ENCODE assay signal across 8 cellular contexts in the genomic region with DNA sequence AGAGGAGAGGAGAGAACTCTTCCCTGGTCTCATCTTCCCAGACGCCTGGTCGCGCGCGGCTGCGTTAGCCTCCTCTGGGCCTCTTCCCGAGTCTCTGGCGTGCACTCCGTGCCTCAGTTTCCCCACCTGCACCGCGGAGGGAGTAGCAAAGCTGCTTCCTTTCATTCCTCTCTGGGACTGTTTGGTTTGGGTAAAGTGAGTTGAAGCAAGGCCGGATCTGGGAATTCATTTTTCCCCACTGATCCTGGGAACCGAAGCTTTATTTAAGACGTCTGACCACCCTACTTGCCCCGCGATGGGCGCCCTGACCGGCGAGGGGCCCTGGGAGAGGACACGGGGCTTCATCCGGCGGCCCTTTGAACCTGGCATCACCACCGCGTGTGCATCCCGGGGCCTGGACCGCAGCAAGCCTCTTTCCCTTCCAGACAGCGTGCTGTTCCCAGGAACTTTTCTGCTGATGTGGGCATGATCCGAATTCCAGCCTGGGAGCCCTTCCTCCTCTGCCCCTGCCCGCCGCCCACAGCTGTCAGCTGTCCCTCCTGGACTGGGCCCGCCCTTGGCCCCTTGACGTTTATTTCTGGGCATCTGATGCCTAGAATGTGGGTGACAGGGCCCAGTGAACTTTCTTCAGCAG. TPM values are rescaled to one million over a fixed set of nuclear protein-coding genes. Genes with fewer than 3 reads are reported as not detected.
DNase-seq lines count a peak whose midpoint lies in the region; ATAC-seq and TF ChIP-seq lines count a peak whose summit lies in the region.

No MANE protein-coding gene starts in this region.

- peak; percentile 14 for ATAC-seq in left lung

- H3K27ac ChIP-seq in brain microvascular endothelial cell: no peak overlapping the region
- H3K27ac ChIP-seq in left lung: peak overlapping the region in 1 of 2 donors; percentile 41
- H3K27ac ChIP-seq in testis: peak overlapping the region; percentile 66 to 90

- no peaks in the 10 kb centered on the region for H3K36me3 ChIP-seq in brain microvascular endothelial cell (replicated peaks)
- no peaks in the 10 kb centered on the region for H3K36me3 ChIP-seq in left lung
- H3K36me3 ChIP-seq in testis (ENCODE audit: low read depth, missing control alignments): no peaks in the 10 kb centered on the region

- in situ Hi-C loops in brain microvascular endothelial cell (cut with HindIII; ENCODE audit: low pct_ligation_motif_present, low sequenced_read_pairs): no loop called here
- in situ Hi-C loops in KBM-7 (cut with MboI; ENCODE audit: low pct_unique_long_range_greater_than_20kb, low sequenced_read_pairs): loop anchor here (25.0 kb wide), 1 partner anchor 107 kb away; no protein-coding TSS in a partner anchor

- TF ChIP-seq POLR2A in testis (IDR thresholded peaks at IDR 0.05): no peak

- no peaks in the 10 kb centered on the region for H3K27me3 ChIP-seq in brain microvascular endothelial cell (replicated peaks)
- H3K27me3 ChIP-seq in left lung: peaks cover 0 to 46% of the 10 kb centered on the region in 2 donors
- H3K27me3 ChIP-seq in testis: no peaks in the 10 kb centered on the region

- H3K4me1 Mint-ChIP-seq in activated naive CD4-positive, alpha-beta T cell treated with anti-CD3 and anti-CD28 coated beads, Interleukin-2, amount 50 U/mL, for 24 hours: peaks cover 12% of the 10 kb centered on the region

- H3K9me3 ChIP-seq in left lung (no peaks in the 10 kb centered on the region), testis (no peaks in the 10 kb centered on the region)

- TF ChIP-seq CTCF in brain microvascular endothelial cell (IDR thresholded peaks at IDR 0.05; ENCODE audit: low read depth, low read length, missing control alignments): no peak
- no peak for TF ChIP-seq CTCF in left lung (IDR thresholded peaks at IDR 0.05)
- no peak for TF ChIP-seq CTCF in testis (IDR thresholded peaks at IDR 0.05)

- H3K4me3 ChIP-seq in brain microvascular endothelial cell (ENCODE audit: low read depth, low read length) (peak overlapping the region; percentile 76), left lung (peak overlapping the region; percentile 38 to 51), testis (peak overlapping the region; percentile 63 to 75)

- intact Hi-C loops in left lung (cut with DNase I): no loop called here
- intact Hi-C loops in testis (cut with DNase I; ENCODE audit: low total_unique reads): no loop called here

- peak overlapping the region; percentile 78 for H3K4me3 Mint-ChIP-seq in activated naive CD4-positive, alpha-beta T cell treated with anti-CD3 and anti-CD28 coated beads, Interleukin-2, amount 50 U/mL, for 24 hours

- H3K27me3 Mint-ChIP-seq in activated naive CD4-positive, alpha-beta T cell treated with anti-CD3 and anti-CD28 coated beads, Interleukin-2, amount 50 U/mL, for 24 hours: peaks cover 30% of the 10 kb centered on the region

- H3K36me3 Mint-ChIP-seq in activated naive CD4-positive, alpha-beta T cell treated with anti-CD3 and anti-CD28 coated beads, Interleukin-2, amount 50 U/mL, for 24 hours: no peaks in the 10 kb centered on the region

- H3K27ac Mint-ChIP-seq in activated naive CD4-positive, alpha-beta T cell treated with anti-CD3 and anti-CD28 coated beads, Interleukin-2, amount 50 U/mL, for 24 hours: no peak overlapping the region

- H3K9me3 Mint-ChIP-seq in activated naive CD4-positive, alpha-beta T cell treated with anti-CD3 and anti-CD28 coated beads, Interleukin-2, amount 50 U/mL, for 24 hours: no peaks in the 10 kb centered on the region

- no peak for DNase-seq in activated naive CD4-positive, alpha-beta T cell treated with anti-CD3 and anti-CD28 coated beads, Interleukin-2, amount 50 U/mL, for 16 hours
- DNase-seq in brain microvascular endothelial cell (peak; percentile 7), left lung (peak in 1 of 2 donors; percentile 61), testis (no peak), KBM-7 (no peak), NAMALWA (ENCODE audit: low spot score) (no peak), HT-29 (ENCODE audit: low spot score) (no peak)

- peaks cover 10 to 21% of the 10 kb centered on the region in 2 donors for H3K4me1 ChIP-seq in left lung
- H3K4me1 ChIP-seq in testis: peaks cover 6% of the 10 kb centered on the region

- 2 to 9% methylated on average over 27 to 32 of the region's 32 CpGs for WGBS in testis, 2 donors

RNA-seq across cellular contexts. Expression of a gene that starts 0.8 kb away (rescaled TPM):
- total RNA-seq in left lung (10 to 100 TPM in 1 of 2 donors, 1 to 10 TPM in 1; 7.1 to 14.4 TPM), testis (10 to 100 TPM; 12.0 to 14.6 TPM)
- 7.1 TPM for polyA plus RNA-seq in testis (ENCODE audit: insufficient read depth, low read depth, low replicate concordance)
- 1.1 and 3.3 TPM in 2 replicates for total RNA-seq in HT-29 (2014; rRNA removed; shearing (Covaris generic))
